8 cellular contexts compared by ENCODE assay signal in genomic region chr16:68844211-68844564, GRCh38. TPM values are rescaled to one million over a fixed set of nuclear protein-coding genes. Genes with fewer than 3 reads are reported as not detected.
DNase-seq lines count a peak whose midpoint lies in the region; FAIRE-seq and TF ChIP-seq lines count a peak whose summit lies in the region.

No MANE protein-coding gene starts in this region.

- no peak for TF ChIP-seq POLR2A in spleen (IDR thresholded peaks at IDR 0.05)

- DNase-seq in H7 (no peak), WERI-Rb-1 (no peak), left ventricle myocardium inferior (no peak), spleen (no peak), GM03348 (ENCODE audit: low spot score) (no peak), GM19239 (ENCODE audit: insufficient read length, low spot score) (no peak), inferior parietal cortex (ENCODE audit: extremely low spot score) (no peak), NCI-H526 (lab: John Stamatoyannopoulos, UW) (no peak)

- H3K27me3 ChIP-seq in H7 (ENCODE audit: control insufficient read depth, insufficient read depth, low read length) (no peaks in the 10 kb centered on the region), WERI-Rb-1 (ENCODE audit: insufficient read depth, low read depth, severe bottlenecking) (no peaks in the 10 kb centered on the region), left ventricle myocardium inferior (ENCODE audit: low read depth) (no peaks in the 10 kb centered on the region), spleen (replicated peaks in 1 of 7) (no peaks in the 10 kb centered on the region)

- H3K27ac ChIP-seq in WERI-Rb-1 (peak overlapping the region; percentile 86; the same call in 1 of the 2 replicates), left ventricle myocardium inferior (replicated peaks) (peak overlapping the region; percentile 89), spleen (peak overlapping the region; percentile 84 to 92 (median 91))

- no peaks in the 10 kb centered on the region for H3K36me3 ChIP-seq in H7 (replicated peaks; ENCODE audit: control insufficient read depth, insufficient read depth, low read length)
- H3K36me3 ChIP-seq in WERI-Rb-1, result no peaks in the 10 kb centered on the region
- no peaks in the 10 kb centered on the region for H3K36me3 ChIP-seq in left ventricle myocardium inferior
- H3K36me3 ChIP-seq in spleen, result no peaks in the 10 kb centered on the region

- 3 to 8% (median 6%) methylated on average over 6 of the region's 6 CpGs for WGBS in spleen, 5 donors

- no peak for FAIRE-seq in GM19239 (lab: Jason Lieb, UNC)

- H3K9me3 ChIP-seq in WERI-Rb-1 (ENCODE audit: severe bottlenecking) (no peaks in the 10 kb centered on the region), left ventricle myocardium inferior (replicated peaks) (no peaks in the 10 kb centered on the region), spleen (no peaks in the 10 kb centered on the region)

- intact Hi-C loops in left ventricle myocardium inferior (cut with micrococcal nuclease) (no loop called here), spleen (cut with DNase I; ENCODE audit: low total_unique reads) (loop anchor here (10.0 kb wide), 1 partner anchor 309 kb away; the partner anchor contains the start of gene ZFP90)

- peaks cover 17% of the 10 kb centered on the region for H3K4me1 ChIP-seq in left ventricle myocardium inferior
- H3K4me1 ChIP-seq in spleen, result peaks cover 11 to 55% (median 29%) of the 10 kb centered on the region in 6 donors

- TF ChIP-seq CTCF in WERI-Rb-1 (IDR thresholded peaks at IDR 0.05; ENCODE audit: low read depth, low read length), result no peak
- no peak for TF ChIP-seq CTCF in left ventricle myocardium inferior (IDR thresholded peaks at IDR 0.05; ENCODE audit: borderline replicate concordance)
- no peak for TF ChIP-seq CTCF in spleen (IDR thresholded peaks at IDR 0.05 in 8 of 11, conservative IDR thresholded peaks at IDR 0.05 in 3 of 11)

- H3K4me3 ChIP-seq in H7 (ENCODE audit: insufficient read depth, low read depth, low read length), result peak overlapping the region; percentile 89
- H3K4me3 ChIP-seq in WERI-Rb-1 (ENCODE audit: low read depth, low read length), result peak overlapping the region; percentile 85
- H3K4me3 ChIP-seq in left ventricle myocardium inferior, result peak overlapping the region; percentile 93
- peak overlapping the region; percentile 82 to 98 (median 92) for H3K4me3 ChIP-seq in spleen

RNA-seq across cellular contexts. Expression of gene TANGO6, which starts 0.9 kb away (rescaled TPM):
- 13.2 and 16.7 TPM in 2 replicates for total RNA-seq in H7 (2014; rRNA removed; shearing (Covaris generic))
- total RNA-seq in left ventricle myocardium inferior (10.5 TPM), spleen (10 to 100 TPM; 17.1 to 35.2 (median 26.9) TPM)
- 1 to 10 TPM; 1.9 to 4.1 (median 3.6) TPM for polyA plus RNA-seq in spleen
